ENCODE assay signal across 1 cellular context in genomic region chr15:52785672-52786406, GRCh38.
TF ChIP-seq lines count a peak whose summit lies in the region.

No MANE protein-coding gene starts in this region.

TF ChIP-seq in H1, 55 proteins besides CTCF, POLR2A, EP300 and RAD21:
- no peak for TF ChIP-seq ZNF274 (IDR thresholded peaks at IDR 0.05; ENCODE audit: borderline replicate concordance, extremely low read depth, low read length)
- TF ChIP-seq SAP30 (IDR thresholded peaks at IDR 0.05; ENCODE audit: insufficient read depth, insufficient replicate concordance, low read length): no peak
- peak; percentile 74 for TF ChIP-seq EZH2 (IDR thresholded peaks at IDR 0.05; ENCODE audit: low read depth, low read length, severe bottlenecking)
- no peak for TF ChIP-seq MAFK (IDR thresholded peaks at IDR 0.05; ENCODE audit: low read depth, low read length)
- TF ChIP-seq SUZ12 (IDR thresholded peaks at IDR 0.05; ENCODE audit: low read length): peak; percentile 28; the same call in 1 of the 2 replicates
- TF ChIP-seq ATF2 (IDR thresholded peaks at IDR 0.05; ENCODE audit: low read length): no peak
- peak; percentile 68 for TF ChIP-seq MAX (IDR thresholded peaks at IDR 0.05)
- TF ChIP-seq ATF3 (IDR thresholded peaks at IDR 0.05; ENCODE audit: insufficient read depth, low read depth, low read length): no peak
- TF ChIP-seq SRF (IDR thresholded peaks at IDR 0.05; ENCODE audit: low read depth, low read length): no peak
- peak; percentile 64; the same call in 1 of the 2 replicates for TF ChIP-seq E2F6 (IDR thresholded peaks at IDR 0.05)
- TF ChIP-seq CHD1 (IDR thresholded peaks at IDR 0.05; ENCODE audit: low read depth, low read length): no peak
- no peak for TF ChIP-seq FOSL1 (IDR thresholded peaks at IDR 0.05; ENCODE audit: insufficient read depth, low read depth, low read length)
- TF ChIP-seq YY1 (IDR thresholded peaks at IDR 0.05; ENCODE audit: low read depth, low read length): no peak
- no peak for TF ChIP-seq JUND (IDR thresholded peaks at IDR 0.05; ENCODE audit: low read length)
- peak; percentile 23 for TF ChIP-seq RNF2 (IDR thresholded peaks at IDR 0.05; ENCODE audit: borderline replicate concordance, low read depth, low read length, missing control alignments, poor library complexity, severe bottlenecking)
- no peak for TF ChIP-seq POU5F1 (IDR thresholded peaks at IDR 0.05; ENCODE audit: low read depth, low read length)
- no peak for TF ChIP-seq NRF1 (IDR thresholded peaks at IDR 0.05; ENCODE audit: low read depth, low read length)
- TF ChIP-seq EGR1 (IDR thresholded peaks at IDR 0.05; ENCODE audit: borderline replicate concordance, low read depth, low read length): no peak
